11 cellular contexts compared by ENCODE assay signal in the genomic region with DNA sequence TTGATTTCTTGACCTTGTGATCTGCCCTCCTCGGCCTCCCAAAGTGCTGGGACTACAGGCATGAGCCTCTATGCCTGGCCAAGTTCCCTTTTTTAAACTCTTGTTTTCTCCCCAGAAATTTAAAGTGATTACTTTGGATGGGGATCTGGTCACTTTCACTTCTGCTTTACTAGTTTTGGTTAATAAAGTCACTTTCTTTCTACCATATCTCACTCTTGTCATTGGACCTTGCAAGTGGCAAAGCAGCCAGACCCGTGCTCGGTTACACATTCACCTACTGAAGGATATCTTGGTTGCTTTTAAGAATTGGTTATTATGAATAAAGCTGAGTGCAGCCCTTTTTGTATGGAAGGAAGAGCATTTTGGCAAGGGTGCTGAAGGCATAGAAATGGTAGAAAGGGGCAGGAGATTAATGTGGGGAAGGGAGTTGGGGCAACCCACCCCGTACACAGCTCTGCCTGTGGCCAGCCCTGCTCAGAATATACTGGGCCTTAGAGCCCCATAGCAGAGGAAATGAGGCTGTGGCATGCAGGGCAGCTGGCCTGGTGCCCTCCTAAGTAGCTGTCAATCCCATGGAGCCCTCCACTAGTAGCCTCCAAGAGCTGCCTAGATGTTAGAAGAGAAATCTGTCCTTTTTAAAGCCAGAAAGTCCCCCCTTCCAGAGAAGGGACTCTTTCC. TPM values are rescaled to one million over a fixed set of nuclear protein-coding genes. Genes with fewer than 3 reads are reported as not detected.
DNase-seq lines count a peak whose midpoint lies in the region; ATAC-seq and TF ChIP-seq lines count a peak whose summit lies in the region.
"Had no signal": no experiment of that assay in that cellular context is flagged by ENCODE, and none has a peak within 500 bp of the region (broad histone marks: within the 10 kb centered on the region; RNA-seq: fewer than 3 reads in every experiment).

No MANE protein-coding gene starts in this region.

- no peak for DNase-seq in CD8-positive, alpha-beta memory T cell
- DNase-seq in effector CD4-positive, alpha-beta T cell, result no peak
- DNase-seq in spleen, result no peak
- DNase-seq in NCI-H345 treated with DMSO at 0.1 percent for 48 hours (lab: John Stamatoyannopoulos, UW; ENCODE audit: unreplicated experiment), result no peak
- DNase-seq in foreskin keratinocyte, result no peak
- DNase-seq: cerebellar nuclear complex; DMS 273 treated with DMSO at 0.1 percent for 48 hours; stimulated activated naive CD4-positive, alpha-beta T cell had no signal

- H3K79me2 ChIP-seq in OCI-LY3 (ENCODE audit: low read length), result no peaks in the 10 kb centered on the region

- no peak overlapping the region for H3K27ac ChIP-seq in CD8-positive, alpha-beta memory T cell (ENCODE audit: low read depth, low read length)
- H3K27ac ChIP-seq in OCI-LY3 (ENCODE audit: low read length) (peak overlapping the region; percentile 100), spleen (peak overlapping the region in 2 of 8 donors; percentile 3 to 19), foreskin keratinocyte (no peak overlapping the region)

- H3K4me1 Mint-ChIP-seq in CD8-positive, alpha-beta memory T cell, result peaks cover 60 to 80% (median 79%) of the 10 kb centered on the region in 3 donors

- peaks cover 37% of the 10 kb centered on the region for H3K4me1 ChIP-seq in CD8-positive, alpha-beta memory T cell (ENCODE audit: insufficient read depth, low read length)
- H3K4me1 ChIP-seq in OCI-LY3 (ENCODE audit: low read length) (peaks cover 42% of the 10 kb centered on the region), spleen (peaks cover 0 to 34% (median 8%) of the 10 kb centered on the region in 6 donors), foreskin keratinocyte (peaks cover 5% of the 10 kb centered on the region)

- no peaks in the 10 kb centered on the region for H3K36me3 ChIP-seq in CD8-positive, alpha-beta memory T cell (ENCODE audit: insufficient read depth, low read length)
- H3K36me3 ChIP-seq in OCI-LY3 (replicated peaks; ENCODE audit: low read depth, low read length) (no peaks in the 10 kb centered on the region), spleen (no peaks in the 10 kb centered on the region)

- no peaks in the 10 kb centered on the region for H3K9me3 Mint-ChIP-seq in CD8-positive, alpha-beta memory T cell

- POLR2A ChIA-PET in CD8-positive, alpha-beta memory T cell (lab: Charles Lee), result interaction anchor here (1.2 kb wide), 1 partner anchor 26 kb away, joined by 5 read pairs; no protein-coding TSS in a partner anchor

- no peaks in the 10 kb centered on the region for H3K27me3 ChIP-seq in CD8-positive, alpha-beta memory T cell (ENCODE audit: insufficient read depth, low read length, poor library complexity, severe bottlenecking)
- H3K27me3 ChIP-seq in OCI-LY3 (ENCODE audit: low read depth, low read length) (no peaks in the 10 kb centered on the region), spleen (replicated peaks in 1 of 7) (no peaks in the 10 kb centered on the region), foreskin keratinocyte (peaks cover 12% of the 10 kb centered on the region)

- intact Hi-C loops in spleen (cut with DNase I; ENCODE audit: low total_unique reads), result no loop called here

- CTCF ChIA-PET in CD8-positive, alpha-beta memory T cell (lab: Charles Lee), result no interaction called here

- ATAC-seq in GM19324 (IDR thresholded peaks at IDR 0.05; ENCODE audit: low FRiP score, unreplicated experiment) (peak; percentile 81), HG02981 (IDR thresholded peaks at IDR 0.05; ENCODE audit: unreplicated experiment) (peak; percentile 95), foreskin keratinocyte (no peak)

- H3K4me3 ChIP-seq in CD8-positive, alpha-beta memory T cell (ENCODE audit: low read length), result no peak overlapping the region
- H3K4me3 ChIP-seq in OCI-LY3 (ENCODE audit: low read length) (peak overlapping the region; percentile 44), spleen (no peak overlapping the region)

- H3K4me3 Mint-ChIP-seq in CD8-positive, alpha-beta memory T cell, result peak overlapping the region in 1 of 7 donors; percentile 3

- no peak for TF ChIP-seq CTCF in OCI-LY3 (IDR thresholded peaks at IDR 0.05; ENCODE audit: low read depth, low read length)
- TF ChIP-seq CTCF in spleen (IDR thresholded peaks at IDR 0.05 in 8 of 11, conservative IDR thresholded peaks at IDR 0.05 in 3 of 11), result no peak
- no peak for TF ChIP-seq CTCF in foreskin keratinocyte (conservative IDR thresholded peaks at IDR 0.05)

- TF ChIP-seq POLR2A in spleen (IDR thresholded peaks at IDR 0.05), result no peak

- H3K4me2 ChIP-seq in OCI-LY3 (ENCODE audit: low read length), result peak overlapping the region; percentile 77

- no peaks in the 10 kb centered on the region for H3K27me3 Mint-ChIP-seq in CD8-positive, alpha-beta memory T cell

- no peaks in the 10 kb centered on the region for H3K9me3 ChIP-seq in CD8-positive, alpha-beta memory T cell (ENCODE audit: low read length)
- H3K9me3 ChIP-seq in OCI-LY3 (ENCODE audit: insufficient read depth, low read length) (no peaks in the 10 kb centered on the region), spleen (no peaks in the 10 kb centered on the region)

- H3K9ac ChIP-seq in OCI-LY3 (ENCODE audit: low read length), result peak overlapping the region; percentile 88

- WGBS in spleen, 5 donors, result 52 to 58% (median 56%) methylated on average over 4 of the region's 4 CpGs

- no peaks in the 10 kb centered on the region for H4K20me1 ChIP-seq in OCI-LY3 (ENCODE audit: insufficient read depth, low read length)

- H2AFZ ChIP-seq in OCI-LY3 (ENCODE audit: low read depth, low read length), result no peak overlapping the region

- H3K36me3 Mint-ChIP-seq in CD8-positive, alpha-beta memory T cell, result no peaks in the 10 kb centered on the region

- peak overlapping the region in 6 of 8 donors; percentile 26 to 68 (median 60) for H3K27ac Mint-ChIP-seq in CD8-positive, alpha-beta memory T cell

RNA-seq across cellular contexts. Expression of a gene that starts 40.7 kb away (rescaled TPM):
- total RNA-seq in CD8-positive, alpha-beta memory T cell, result 100 to 1,000 TPM; 353 to 364 TPM
- 440 TPM for polyA plus RNA-seq in CD8-positive, alpha-beta memory T cell
- total RNA-seq in spleen (10 to 100 TPM; 24.4 to 50.5 (median 35.4) TPM), foreskin keratinocyte (not detected in 2 replicates)
- polyA plus RNA-seq in spleen (10 to 100 TPM; 21.6 to 25.5 (median 21.8) TPM), foreskin keratinocyte (not detected in 2 replicates)

Comparison
In these comparisons a context has a peak if more than half of its experiments do, and no peak if none do; other contexts are left out.
1. RNA of a gene that starts 40.7 kb away (total RNA-seq): 353 to 364 TPM in CD8-positive, alpha-beta memory T cell and 24.4 to 50.5 TPM in spleen; not detected in foreskin keratinocyte; every median in the first group is over 10 times any median in the second.